11 cellular contexts compared by ENCODE assay signal in the genomic region with DNA sequence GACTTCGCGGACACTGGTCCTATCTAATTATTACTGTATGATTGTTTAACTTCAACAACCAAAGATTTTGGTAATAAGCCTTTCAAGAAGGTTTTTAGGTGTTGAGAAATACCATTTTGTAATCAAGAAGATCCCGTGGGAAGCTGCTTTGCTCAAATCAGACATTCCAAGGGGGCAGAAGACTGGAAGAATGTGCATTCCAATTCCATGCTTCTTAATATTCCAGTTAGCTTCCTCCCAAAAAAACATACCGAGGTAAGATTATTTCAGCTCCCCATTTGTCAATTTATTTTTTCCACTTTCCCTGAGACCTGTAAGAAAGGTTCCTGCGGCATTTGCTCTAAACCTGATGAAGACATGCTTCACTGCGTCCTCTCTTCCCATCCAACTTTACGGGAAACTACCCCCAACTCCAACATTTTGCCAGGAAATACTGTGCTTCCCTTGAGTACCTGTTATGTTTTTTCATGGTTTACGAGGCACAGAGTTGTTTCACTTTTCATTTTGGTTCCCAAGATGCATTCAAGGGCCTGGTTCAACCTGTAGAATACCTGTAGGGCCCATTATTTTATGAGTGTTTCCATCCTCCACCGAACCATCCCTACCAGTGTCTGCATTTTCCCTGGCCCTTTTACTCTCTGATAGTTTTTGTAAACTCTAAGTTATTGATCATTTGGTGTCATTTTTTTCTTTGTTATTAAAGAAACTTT. TPM values are rescaled to one million over a fixed set of nuclear protein-coding genes. Genes with fewer than 3 reads are reported as not detected.
DNase-seq lines count a peak whose midpoint lies in the region; ATAC-seq and TF ChIP-seq lines count a peak whose summit lies in the region.
"Had no signal": no experiment of that assay in that cellular context is flagged by ENCODE, and none has a peak within 500 bp of the region (broad histone marks: within the 10 kb centered on the region; RNA-seq: fewer than 3 reads in every experiment).

No MANE protein-coding gene starts in this region.

- in situ Hi-C loops in astrocyte of the spinal cord (cut with HindIII; ENCODE audit: low sequenced_read_pairs) = no loop called here

- H3K27me3 Mint-ChIP-seq in activated naive CD4-positive, alpha-beta T cell treated with anti-CD3 and anti-CD28 coated beads, Interleukin-2, amount 10 ng/mL, durations not matched to agents 7 days and 5 days = peaks cover 36% of the 10 kb centered on the region

- H3K9ac ChIP-seq in HUES6 (ENCODE audit: low read length) = no peak overlapping the region

- no peak overlapping the region for H3K27ac Mint-ChIP-seq in activated naive CD4-positive, alpha-beta T cell treated with anti-CD3 and anti-CD28 coated beads, Interleukin-2, amount 10 ng/mL, durations not matched to agents 7 days and 5 days

- no peak overlapping the region for H3K4me3 Mint-ChIP-seq in activated naive CD4-positive, alpha-beta T cell treated with anti-CD3 and anti-CD28 coated beads, Interleukin-2, amount 10 ng/mL, durations not matched to agents 7 days and 5 days

- no peak for TF ChIP-seq CTCF in astrocyte of the spinal cord (IDR thresholded peaks at IDR 0.05; ENCODE audit: low read depth, low read length)
- TF ChIP-seq CTCF in kidney epithelial cell (IDR thresholded peaks at IDR 0.05; ENCODE audit: insufficient read depth, low read length, poor library complexity, severe bottlenecking) = no peak
- TF ChIP-seq CTCF in spleen (IDR thresholded peaks at IDR 0.05 in 8 of 11, conservative IDR thresholded peaks at IDR 0.05 in 3 of 11) = no peak

- peaks cover 3% of the 10 kb centered on the region; the same call in 1 of the 2 replicates for H3K36me3 ChIP-seq in HUES6 (ENCODE audit: control insufficient read depth, insufficient read depth, low read length)
- H3K36me3 ChIP-seq in kidney epithelial cell (ENCODE audit: control insufficient read depth, insufficient read depth, low read length) = peaks cover 1% of the 10 kb centered on the region
- no peaks in the 10 kb centered on the region for H3K36me3 ChIP-seq in spleen
- H3K36me3 ChIP-seq: WERI-Rb-1 had no signal

- no peak for TF ChIP-seq POLR2A in spleen (IDR thresholded peaks at IDR 0.05)

- WGBS in spleen, 5 donors = 62 to 81% (median 68%) methylated on average over 9 of the region's 9 CpGs

- no peaks in the 10 kb centered on the region for H3K9me3 Mint-ChIP-seq in activated naive CD4-positive, alpha-beta T cell treated with anti-CD3 and anti-CD28 coated beads, Interleukin-2, amount 10 ng/mL, durations not matched to agents 7 days and 5 days

- H3K9me3 ChIP-seq in HUES6 (ENCODE audit: control insufficient read depth, insufficient read depth, low read depth, low read length) (no peaks in the 10 kb centered on the region), spleen (no peaks in the 10 kb centered on the region)

- peaks cover 49% of the 10 kb centered on the region for H3K4me1 ChIP-seq in HUES6 (ENCODE audit: control insufficient read depth, insufficient read depth, low read length)
- peaks cover 11 to 90% (median 60%) of the 10 kb centered on the region in 6 donors for H3K4me1 ChIP-seq in spleen

- intact Hi-C loops in spleen (cut with DNase I; ENCODE audit: low total_unique reads) = no loop called here

- H3K27ac ChIP-seq in HUES6 (ENCODE audit: low read depth, low read length) = no peak overlapping the region
- peak overlapping the region in 7 of 8 donors; percentile 2 to 95 (median 27) for H3K27ac ChIP-seq in spleen
- H3K27ac ChIP-seq: WERI-Rb-1 had no signal

- H3K4me1 Mint-ChIP-seq in activated naive CD4-positive, alpha-beta T cell treated with anti-CD3 and anti-CD28 coated beads, Interleukin-2, amount 10 ng/mL, durations not matched to agents 7 days and 5 days = peaks cover 22% of the 10 kb centered on the region

- DNase-seq in astrocyte of the spinal cord (ENCODE audit: low read depth, low spot score) (no peak), kidney epithelial cell (ENCODE audit: low read depth) (peak; percentile 39), spleen (no peak), T-helper 2 cell (no peak)
- no peak for DNase-seq in NK-92 treated with Interleukin-12 subunit alpha and Interleukin-12 subunit beta, amount 100 ng/mL, for 24 hours (lab: John Stamatoyannopoulos, UW)
- DNase-seq in activated naive CD4-positive, alpha-beta T cell treated with anti-CD3 and anti-CD28 coated beads, Interleukin-2, amount 10 ng/mL, durations not matched to agents 7 days and 5 days = no peak
- DNase-seq: islet precursor cell, NCI-H510A, WERI-Rb-1 had no signal

- CTCF ChIA-PET in activated naive CD4-positive, alpha-beta T cell treated with anti-CD3 and anti-CD28 coated beads, Interleukin-2, amount 10 ng/mL, durations not matched to agents 7 days and 5 days (lab: Charles Lee) = no interaction called here

- H3K27me3 ChIP-seq in HUES6 (ENCODE audit: control insufficient read depth, insufficient read depth, low read length) (no peaks in the 10 kb centered on the region), kidney epithelial cell (ENCODE audit: control insufficient read depth, insufficient read depth, low read length) (no peaks in the 10 kb centered on the region), spleen (replicated peaks in 1 of 7) (peaks cover 0 to 40% (median 16%) of the 10 kb centered on the region in 7 donors)

- peaks cover 2% of the 10 kb centered on the region for H3K36me3 Mint-ChIP-seq in activated naive CD4-positive, alpha-beta T cell treated with anti-CD3 and anti-CD28 coated beads, Interleukin-2, amount 10 ng/mL, durations not matched to agents 7 days and 5 days

- H3K4me3 ChIP-seq in HUES6 (ENCODE audit: low read depth, low read length) (peak overlapping the region; percentile 12; the same call in 1 of the 2 replicates), astrocyte of the spinal cord (ENCODE audit: low read depth, low read length) (peak overlapping the region; percentile 37), kidney epithelial cell (ENCODE audit: low read depth, low read length) (peak overlapping the region; percentile 21), spleen (peak overlapping the region in 2 of 8 donors; percentile 10 to 18)

- ATAC-seq in GM18861 (IDR thresholded peaks at IDR 0.05; ENCODE audit: unreplicated experiment) = no peak

RNA-seq across cellular contexts. Expression of a gene that starts 4.0 kb away (rescaled TPM):
- total RNA-seq in kidney epithelial cell (223 and 226 TPM in 2 replicates), spleen (100 to 1,000 TPM in 6 of 7 donors, 10 to 100 TPM in 1; 83.8 to 124 (median 111) TPM)
- polyA plus RNA-seq in spleen = 10 to 100 TPM; 27.4 to 94.1 (median 54.8) TPM
